ENCODE assay signal across 36 cellular contexts in genomic region chr1:232826318-232826717, GRCh38.
"Had no signal": no experiment of that assay in that cellular context is flagged by ENCODE, and none has a peak within 500 bp of the region (broad histone marks: within the 10 kb centered on the region; RNA-seq: fewer than 3 reads in every experiment).

No MANE protein-coding gene starts in this region.

- H3K4me3 Mint-ChIP-seq: activated naive CD4-positive, alpha-beta T cell treated with anti-CD3 and anti-CD28 coated beads for 36 hours; activated naive CD4-positive, alpha-beta T cell treated with anti-CD3 and anti-CD28 coated beads, Interleukin-2, amount 10 ng/mL, durations not matched to agents 7 days and 5 days; activated naive CD4-positive, alpha-beta T cell treated with anti-CD3 and anti-CD28 coated beads, Interleukin-2, amount 50 U/mL, for 24 hours; activated naive CD8-positive, alpha-beta T cell; activated naive CD8-positive, alpha-beta T cell treated with anti-CD3 and anti-CD28 coated beads for 36 hours; activated naive CD8-positive, alpha-beta T cell treated with anti-CD3 and anti-CD28 coated beads, Interleukin-2, amount 10 ng/mL, durations not matched to agents 7 days and 5 days; activated naive CD8-positive, alpha-beta T cell treated with anti-CD3 and anti-CD28 coated beads, Interleukin-2, amount 50 U/mL, for 24 hours; activated T-cell treated with anti-CD3 and anti-CD28 coated beads, Interleukin-2, amount 50 U/mL, for 4 hours; activated T-cell treated with anti-CD3 and anti-CD28 coated beads, Interleukin-2, amount 50 U/mL, for 72 hours; activated T-helper 1 cell treated with anti-CD3 and anti-CD28 coated beads, Interleukin-12 subunit alpha, Interleukin-12 subunit beta, Interleukin-2, Interleukin-4 antibody, amounts not matched to agents 30 ng/mL and 10 ng/mL and 1 ng/mL, durations not matched to agents 14 hours and 24 hours and 36 hours; activated T-helper 17 cell treated with anti-CD3 and anti-CD28 coated beads, Interleukin-2, amount 50 U/mL, for 72 hours; brain; central memory CD8-positive, alpha-beta T cell had no signal

- DNase-seq: activated effector memory CD4-positive, alpha-beta T cell treated with anti-CD3 and anti-CD28 coated beads, Interleukin-2, amount 50 U/mL, for 16 hours; activated effector memory CD4-positive, alpha-beta T cell treated with Interleukin-2 at 50 U/mL for 16 hours; activated gamma-delta T cell; activated gamma-delta T cell treated with Interleukin-2 at 50 U/mL for 16 hours; activated naive CD4-positive, alpha-beta T cell; activated naive CD4-positive, alpha-beta T cell treated with anti-CD3 and anti-CD28 coated beads for 36 hours; activated naive CD4-positive, alpha-beta T cell treated with anti-CD3 and anti-CD28 coated beads, Interleukin-2, amount 10 ng/mL, durations not matched to agents 7 days and 5 days; activated naive CD4-positive, alpha-beta T cell treated with anti-CD3 and anti-CD28 coated beads, Interleukin-2, amount 50 U/mL, for 16 hours; activated naive CD4-positive, alpha-beta T cell treated with Interleukin-2 at 50 U/mL for 16 hours; activated naive CD8-positive, alpha-beta T cell treated with anti-CD3 and anti-CD28 coated beads for 36 hours; activated naive CD8-positive, alpha-beta T cell treated with anti-CD3 and anti-CD28 coated beads, Interleukin-2, amount 10 ng/mL, durations not matched to agents 7 days and 5 days; activated naive CD8-positive, alpha-beta T cell treated with anti-CD3 and anti-CD28 coated beads, Interleukin-2, amount 50 U/mL, for 24 hours; activated T-cell treated with anti-CD3 and anti-CD28 coated beads, Interleukin-2, amount 50 U/mL, for 4 hours; activated T-cell treated with anti-CD3 and anti-CD28 coated beads, Interleukin-2, amount 50 U/mL, for 48 hours; activated T-cell treated with anti-CD3 and anti-CD28 coated beads, Interleukin-2, amount 50 U/mL, for 72 hours; adrenal gland; amniotic stem cell; amygdala; anterior cingulate cortex; aorta; body of pancreas; brain microvascular endothelial cell; caudate nucleus; central memory CD4-positive, alpha-beta T cell; cerebellar nuclear complex had no signal

- H3K36me3 Mint-ChIP-seq: activated naive CD4-positive, alpha-beta T cell treated with anti-CD3 and anti-CD28 coated beads, Interleukin-2, amount 10 ng/mL, durations not matched to agents 7 days and 5 days; activated naive CD4-positive, alpha-beta T cell treated with anti-CD3 and anti-CD28 coated beads, Interleukin-2, amount 50 U/mL, for 24 hours; activated naive CD4-positive, alpha-beta T cell treated with anti-CD3 and anti-CD28 coated beads, Interleukin-2, amount 50 U/mL, for 72 hours; activated naive CD8-positive, alpha-beta T cell; activated naive CD8-positive, alpha-beta T cell treated with anti-CD3 and anti-CD28 coated beads for 36 hours; activated naive CD8-positive, alpha-beta T cell treated with anti-CD3 and anti-CD28 coated beads, Interleukin-2, amount 10 ng/mL, durations not matched to agents 7 days and 5 days; brain had no signal

- H3K27me3 Mint-ChIP-seq: activated naive CD8-positive, alpha-beta T cell treated with anti-CD3 and anti-CD28 coated beads, Interleukin-2, amount 50 U/mL, for 24 hours had no signal

- H3K27ac ChIP-seq: adrenal gland, ascending aorta, body of pancreas, brain microvascular endothelial cell, breast epithelium, cardiac muscle cell had no signal

- H3K4me1 Mint-ChIP-seq: activated naive CD4-positive, alpha-beta T cell treated with anti-CD3 and anti-CD28 coated beads, Interleukin-2, amount 10 ng/mL, durations not matched to agents 7 days and 5 days; activated naive CD4-positive, alpha-beta T cell treated with anti-CD3 and anti-CD28 coated beads, Interleukin-2, amount 50 U/mL, for 24 hours; activated naive CD8-positive, alpha-beta T cell treated with anti-CD3 and anti-CD28 coated beads for 36 hours; activated naive CD8-positive, alpha-beta T cell treated with anti-CD3 and anti-CD28 coated beads, Interleukin-2, amount 10 ng/mL, durations not matched to agents 7 days and 5 days; activated naive CD8-positive, alpha-beta T cell treated with anti-CD3 and anti-CD28 coated beads, Interleukin-2, amount 50 U/mL, for 24 hours; activated T-helper 17 cell treated with anti-CD3 and anti-CD28 coated beads, Interleukin-2, amount 50 U/mL, for 72 hours; brain; central memory CD8-positive, alpha-beta T cell had no signal

- H3K36me3 ChIP-seq: adrenal gland, ascending aorta, brain microvascular endothelial cell, breast epithelium, cardiac muscle cell had no signal

- H3K27ac Mint-ChIP-seq: activated naive CD4-positive, alpha-beta T cell treated with anti-CD3 and anti-CD28 coated beads for 36 hours; activated naive CD4-positive, alpha-beta T cell treated with anti-CD3 and anti-CD28 coated beads, Interleukin-2, amount 10 ng/mL, durations not matched to agents 7 days and 5 days; activated naive CD4-positive, alpha-beta T cell treated with anti-CD3 and anti-CD28 coated beads, Interleukin-2, amount 50 U/mL, for 24 hours; activated naive CD4-positive, alpha-beta T cell treated with anti-CD3 and anti-CD28 coated beads, Interleukin-2, amount 50 U/mL, for 72 hours; activated naive CD8-positive, alpha-beta T cell; activated naive CD8-positive, alpha-beta T cell treated with anti-CD3 and anti-CD28 coated beads for 36 hours; activated naive CD8-positive, alpha-beta T cell treated with anti-CD3 and anti-CD28 coated beads, Interleukin-2, amount 10 ng/mL, durations not matched to agents 7 days and 5 days; activated naive CD8-positive, alpha-beta T cell treated with anti-CD3 and anti-CD28 coated beads, Interleukin-2, amount 50 U/mL, for 24 hours; activated T-cell treated with anti-CD3 and anti-CD28 coated beads, Interleukin-2, amount 50 U/mL, for 72 hours; activated T-helper 1 cell treated with anti-CD3 and anti-CD28 coated beads, Interleukin-12 subunit alpha, Interleukin-12 subunit beta, Interleukin-2, Interleukin-4 antibody, amounts not matched to agents 30 ng/mL and 10 ng/mL and 1 ng/mL, durations not matched to agents 14 hours and 24 hours and 36 hours; activated T-helper 17 cell treated with anti-CD3 and anti-CD28 coated beads, Interleukin-2, amount 50 U/mL, for 72 hours; activated T-helper 2 cell treated with anti-CD3 and anti-CD28 coated beads, Interferon-gamma antibody, Interleukin-2, Interleukin-4, amounts not matched to agents 10 μg/mL and 5 μg/mL and 100 μg/mL, durations not matched to agents 14 hours and 24 hours and 36 hours; brain had no signal

- H3K4me3 ChIP-seq: adrenal gland, ascending aorta, body of pancreas, breast epithelium, cardiac muscle cell had no signal

- H3K9me3 Mint-ChIP-seq: activated naive CD4-positive, alpha-beta T cell treated with anti-CD3 and anti-CD28 coated beads for 36 hours; activated naive CD4-positive, alpha-beta T cell treated with anti-CD3 and anti-CD28 coated beads, Interleukin-2, amount 10 ng/mL, durations not matched to agents 7 days and 5 days; activated naive CD4-positive, alpha-beta T cell treated with anti-CD3 and anti-CD28 coated beads, Interleukin-2, amount 50 U/mL, for 24 hours; activated naive CD8-positive, alpha-beta T cell treated with anti-CD3 and anti-CD28 coated beads for 36 hours; activated naive CD8-positive, alpha-beta T cell treated with anti-CD3 and anti-CD28 coated beads, Interleukin-2, amount 10 ng/mL, durations not matched to agents 7 days and 5 days; activated naive CD8-positive, alpha-beta T cell treated with anti-CD3 and anti-CD28 coated beads, Interleukin-2, amount 50 U/mL, for 24 hours; activated T-cell treated with anti-CD3 and anti-CD28 coated beads, Interleukin-2, amount 50 U/mL, for 4 hours; activated T-helper 17 cell treated with anti-CD3 and anti-CD28 coated beads, Interleukin-2, amount 50 U/mL, for 72 hours; central memory CD8-positive, alpha-beta T cell had no signal

- H3K9me3 ChIP-seq: adrenal gland, ascending aorta, body of pancreas, breast epithelium had no signal

- H3K4me1 ChIP-seq: adrenal gland, ascending aorta, body of pancreas, breast epithelium had no signal
